ENCODE assay signal across 18 cellular contexts in the genomic region with DNA sequence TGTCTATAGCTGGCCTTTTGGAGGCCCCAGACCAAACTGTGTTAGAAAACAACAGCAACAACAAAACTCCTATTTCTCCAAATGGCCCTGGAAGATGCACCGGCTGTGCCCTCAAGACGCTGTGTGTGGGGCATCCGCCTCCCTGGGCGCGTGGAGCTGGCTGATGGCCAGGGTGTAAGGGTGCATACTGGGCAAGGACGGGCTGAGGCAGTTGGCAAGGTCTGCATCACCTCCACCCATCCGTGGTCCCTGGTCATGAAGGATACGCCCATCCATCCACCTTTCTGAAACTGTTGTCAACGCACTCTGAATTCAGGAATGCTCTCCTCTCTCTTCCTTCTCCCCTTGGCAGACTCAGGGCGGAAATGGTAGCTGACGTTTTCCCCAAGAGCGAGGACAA. TPM values are rescaled to one million over a fixed set of nuclear protein-coding genes. Genes with fewer than 3 reads are reported as not detected.
A peak's percentile ranks its signal among the peaks of the same experiment; 100 is the strongest.
DNase-seq lines count a peak whose midpoint lies in the region; ATAC-seq, FAIRE-seq and TF ChIP-seq lines count a peak whose summit lies in the region.
"Had no signal": no experiment of that assay in that cellular context is flagged by ENCODE, and none has a peak within 500 bp of the region (broad histone marks: within the 10 kb centered on the region; RNA-seq: fewer than 3 reads in every experiment).

No MANE protein-coding gene starts in this region.

- no peaks in the 10 kb centered on the region for H3K36me3 ChIP-seq in heart right ventricle
- H3K36me3 ChIP-seq in H1 (ENCODE audit: control insufficient read depth in 2 of 4, insufficient read depth in 4 of 4, low read length in 3 of 4) = no peaks in the 10 kb centered on the region
- no peaks in the 10 kb centered on the region for H3K36me3 ChIP-seq in osteoblast (ENCODE audit: insufficient read depth, low read length)
- no peaks in the 10 kb centered on the region for H3K36me3 ChIP-seq in suprapubic skin
- H3K36me3 ChIP-seq: BLaER1 treated with 17β-estradiol and CSF1 and Interleukin-3, amounts not matched to agents 10 nM and 100 nM had no signal

- POLR2A ChIA-PET in H1 (lab: Charles Lee; ENCODE audit: partially characterized antibody) = no interaction called here

- H4K5ac ChIP-seq in H1 (ENCODE audit: insufficient read length, low read depth, low read length) = no peak overlapping the region

- no peak for FAIRE-seq in H1 (lab: Jason Lieb, UNC)
- FAIRE-seq: GM19239, H54 had no signal

- H3K4me1 ChIP-seq in heart right ventricle = no peaks in the 10 kb centered on the region
- H3K4me1 ChIP-seq in H1 (replicated peaks in 1 of 4; ENCODE audit: control insufficient read depth in 3 of 4, insufficient read depth in 4 of 4, low read length in 3 of 4) = no peaks in the 10 kb centered on the region
- no peaks in the 10 kb centered on the region for H3K4me1 ChIP-seq in osteoblast (ENCODE audit: insufficient read depth, low read length)
- H3K4me1 ChIP-seq in suprapubic skin = no peaks in the 10 kb centered on the region

- no peak for TF ChIP-seq CTCF in heart right ventricle (IDR thresholded peaks at IDR 0.05)
- TF ChIP-seq CTCF in H1 (IDR thresholded peaks at IDR 0.05; ENCODE audit: control extremely low read depth in 1 of 3, insufficient read depth in 1 of 3, low read depth in 1 of 3, low read length in 3 of 3) = no peak
- no peak for TF ChIP-seq CTCF in osteoblast (IDR thresholded peaks at IDR 0.05; ENCODE audit: extremely low read depth, low read depth, low read length)
- no peak for TF ChIP-seq CTCF in suprapubic skin (IDR thresholded peaks at IDR 0.05)

- H3K9me3 ChIP-seq in heart right ventricle = peaks cover 0 to 7% (median 0%) of the 10 kb centered on the region in 11 donors
- H3K9me3 ChIP-seq in H1 (ENCODE audit: insufficient read depth in 2 of 2, low read depth in 1 of 2, low read length in 1 of 2) = no peaks in the 10 kb centered on the region; a peak in 1 of 4 replicates
- no peaks in the 10 kb centered on the region for H3K9me3 ChIP-seq in osteoblast (ENCODE audit: low read depth, low read length)
- no peaks in the 10 kb centered on the region for H3K9me3 ChIP-seq in suprapubic skin

- H3K9ac ChIP-seq in H1 (replicated peaks in 1 of 4; ENCODE audit: extremely low read depth in 1 of 4, low read depth in 3 of 4, low read length in 3 of 4) = no peak overlapping the region
- H3K9ac ChIP-seq: BLaER1 treated with 17β-estradiol and CSF1 and Interleukin-3, amounts not matched to agents 10 nM and 100 nM had no signal

- no peak overlapping the region for H4K91ac ChIP-seq in H1 (replicated peaks; ENCODE audit: insufficient read length, low read length)

- H2BK15ac ChIP-seq in H1 (ENCODE audit: low read length) = no peak overlapping the region

- H2BK12ac ChIP-seq in H1 (ENCODE audit: low read depth, low read length) = no peak overlapping the region

- no peak overlapping the region for H3K27ac ChIP-seq in heart right ventricle
- no peak overlapping the region for H3K27ac ChIP-seq in H1 (ENCODE audit: low read depth, low read length)
- no peak overlapping the region for H3K27ac ChIP-seq in osteoblast (ENCODE audit: low read depth, low read length)
- no peak overlapping the region for H3K27ac ChIP-seq in suprapubic skin
- H3K27ac ChIP-seq: BLaER1 treated with 17β-estradiol and CSF1 and Interleukin-3, amounts not matched to agents 10 nM and 100 nM; HL-60 had no signal

- peaks cover 0 to 4% of the 10 kb centered on the region in 2 experiments for H4K20me1 ChIP-seq in H1 (replicated peaks in 1 of 2; ENCODE audit: control insufficient read depth in 1 of 2, insufficient read depth in 2 of 2, low read length in 2 of 2)
- no peaks in the 10 kb centered on the region for H4K20me1 ChIP-seq in osteoblast (ENCODE audit: insufficient read depth, low read length)

- no peak for TF ChIP-seq POLR2A in H1 (IDR thresholded peaks at IDR 0.05; ENCODE audit: control extremely low read depth in 1 of 2, low read depth in 2 of 2, low read length in 2 of 2)
- no peak for TF ChIP-seq POLR2A in suprapubic skin (IDR thresholded peaks at IDR 0.05)

- peaks cover 0 to 14% (median 0%) of the 10 kb centered on the region in 7 donors for H3K27me3 ChIP-seq in heart right ventricle
- H3K27me3 ChIP-seq in H1 (replicated peaks in 1 of 4; ENCODE audit: control insufficient read depth in 3 of 4, extremely low read depth in 1 of 4, insufficient read depth in 3 of 4, low read length in 3 of 4) = no peaks in the 10 kb centered on the region; a peak in 1 of 7 replicates
- no peaks in the 10 kb centered on the region for H3K27me3 ChIP-seq in osteoblast (ENCODE audit: insufficient read depth, low read length)
- peaks cover 6% of the 10 kb centered on the region for H3K27me3 ChIP-seq in suprapubic skin

- H3K4me3 ChIP-seq in heart right ventricle = no peak overlapping the region
- H3K4me3 ChIP-seq in H1 (ENCODE audit: extremely low read depth in 1 of 4, insufficient read depth in 2 of 4, low read depth in 3 of 4, low read length in 4 of 4) = no peak overlapping the region
- H3K4me3 ChIP-seq in osteoblast (ENCODE audit: insufficient read depth, low read length) = no peak overlapping the region
- no peak overlapping the region for H3K4me3 ChIP-seq in suprapubic skin
- H3K4me3 ChIP-seq: BLaER1 treated with 17β-estradiol and CSF1 and Interleukin-3, amounts not matched to agents 10 nM and 100 nM had no signal

- H3K79me2 ChIP-seq in H1 (ENCODE audit: control insufficient read depth in 1 of 2, insufficient read depth in 2 of 2, low read length in 2 of 2) (no peaks in the 10 kb centered on the region), osteoblast (ENCODE audit: insufficient read depth, low read length) (no peaks in the 10 kb centered on the region)

- H3K14ac ChIP-seq in H1 (ENCODE audit: insufficient read length) = no peak overlapping the region

- CTCF ChIA-PET in H1 (lab: Charles Lee; ENCODE audit: partially characterized antibody) = interaction anchor here (0.7 to 1.8 kb wide), 6 partner anchors 9 to 111 kb away, joined by 3 to 6 read pairs (median 4); no protein-coding TSS in a partner anchor

- H3K4ac ChIP-seq in H1 (replicated peaks; ENCODE audit: insufficient read length, low read depth, low read length) = no peak overlapping the region

- no peak overlapping the region for H2BK5ac ChIP-seq in H1 (ENCODE audit: low read depth, low read length)

- intact Hi-C loops in Right ventricle myocardium superior (cut with DNase I) (no loop called here), heart right ventricle (cut with DNase I) (no loop called here)

- no peak overlapping the region for H2BK120ac ChIP-seq in H1 (replicated peaks; ENCODE audit: low read depth, low read length)

- H3K4me2 ChIP-seq in H1 (ENCODE audit: insufficient read depth in 1 of 2, low read depth in 2 of 2, low read length in 2 of 2) (no peak overlapping the region), osteoblast (ENCODE audit: insufficient read depth, low read length) (no peak overlapping the region)
- H3K4me2 ChIP-seq: BLaER1 treated with 17β-estradiol and CSF1 and Interleukin-3, amounts not matched to agents 10 nM and 100 nM had no signal

- no peak overlapping the region for H3K18ac ChIP-seq in H1 (ENCODE audit: extremely low read depth, low read length)

- TF ChIP-seq RAD21 in H1 (IDR thresholded peaks at IDR 0.05 in 1 of 2, conservative IDR thresholded peaks at IDR 0.05 in 1 of 2; ENCODE audit: low read depth in 2 of 2, low read length in 2 of 2) = no peak

- H4K8ac ChIP-seq in H1 (ENCODE audit: extremely low read depth, insufficient read depth, low read length) = no peak overlapping the region

- peaks cover 6% of the 10 kb centered on the region; the same call in 1 of the 2 replicates for H3K23me2 ChIP-seq in H1 (ENCODE audit: low read depth, low read length)

- H2BK20ac ChIP-seq in H1 (ENCODE audit: low read length) = no peak overlapping the region

- no peak overlapping the region for H3K56ac ChIP-seq in H1 (replicated peaks; ENCODE audit: insufficient read length, low read depth, low read length)

- no peak overlapping the region for H2AK5ac ChIP-seq in H1 (ENCODE audit: low read depth, low read length)

- DNase-seq in Right ventricle myocardium superior (peak; percentile 15), heart right ventricle (no peak), H1 (ENCODE audit: low read depth in 1 of 2, low spot score in 2 of 2) (no peak), osteoblast (ENCODE audit: insufficient read length, low spot score, missing footprints) (peak; percentile 55), suprapubic skin (ENCODE audit: low spot score in 2 of 2) (peak; percentile 31 to 43), NOMO-1 (lab: John Stamatoyannopoulos, UW; ENCODE audit: unreplicated experiment in 2 of 2) (no peak), NCI-H146 treated with DMSO at 0.1 percent for 48 hours (lab: John Stamatoyannopoulos, UW; ENCODE audit: unreplicated experiment) (no peak)
- DNase-seq: ACHN; CD4-positive, CD25-positive, alpha-beta regulatory T cell; DMS53; GF-D8 had no signal

- WGBS in heart right ventricle, 2 donors = 90% methylated on average over 12 of the region's 12 CpGs
- 88% methylated on average over 12 of the region's 12 CpGs; no CpG with 5 or more reads in 1 of the 2 experiments for WGBS in H1 (ENCODE audit: extremely low coverage in 1 of 2, insufficient coverage in 1 of 2, insufficient read length in 1 of 2, insufficient replicate concordance in 2 of 2, low coverage in 1 of 2, low lambda C conversion rate in 2 of 2, missing lambda C conversion rate in 1 of 2), 2 experiments
- 87% methylated on average over 12 of the region's 12 CpGs for WGBS in suprapubic skin

- no peak overlapping the region for H3K23ac ChIP-seq in H1 (ENCODE audit: insufficient read length)

- ATAC-seq in Right ventricle myocardium superior (ENCODE audit: poor library complexity) (no peak), heart right ventricle (no peak), GM21576 (IDR thresholded peaks at IDR 0.05; ENCODE audit: unreplicated experiment) (no peak)
- ATAC-seq: HCT116 had no signal

- H2AFZ ChIP-seq in H1 (ENCODE audit: low read length) = peak overlapping the region; percentile 39; the same call in 1 of the 2 replicates
- H2AFZ ChIP-seq in osteoblast (ENCODE audit: low read length) = no peak overlapping the region

- TF ChIP-seq EP300 in H1 (IDR thresholded peaks at IDR 0.05; ENCODE audit: borderline replicate concordance in 1 of 2, low read depth in 2 of 2, low read length in 2 of 2) (no peak), suprapubic skin (IDR thresholded peaks at IDR 0.05) (no peak)

- no peaks in the 10 kb centered on the region for H3K79me1 ChIP-seq in H1 (ENCODE audit: low read depth, low read length)

RNA-seq across cellular contexts. Expression of a gene that starts 33.1 kb away (rescaled TPM):
- total RNA-seq in Right ventricle myocardium superior (4.0 TPM), heart right ventricle (10 to 100 TPM in 1 of 10 donors, 1 to 10 TPM in 8, under 1 TPM in 1; 0.97 to 64.7 (median 2.8) TPM), osteoblast (not detected in 2 replicates), suprapubic skin (under 1 TPM; 0.16 to 0.42 (median 0.34) TPM)
- polyA plus RNA-seq in heart right ventricle (1 to 10 TPM; 1.5 to 2.1 TPM), H1 (2011; rRNA removed) (not detected in 2 replicates)
- not detected in 2 replicates for total RNA-seq in H1 (2021; fragmentation: NEBNext Ultra II Directional; extraction: Animal tissue kit (Norgen Biotek cat#: 25700))
- polyA plus RNA-seq in H1 (2011; cell fraction: cytosol; rRNA removed) = not detected
- not detected for polyA plus RNA-seq in H1 (2011; cell fraction: nucleus; rRNA removed)
- polyA plus RNA-seq in H1 (2012, experiment 1 of 2) = not detected in 4 replicates
- polyA plus RNA-seq in H1 (2012, experiment 2 of 2) = not detected
- not detected for polyA plus RNA-seq in H1 (2013, experiment 1 of 2)
- polyA plus RNA-seq in H1 (2013, experiment 2 of 2) = not detected
- polyA minus RNA-seq in H1 (2011; rRNA and poly(A)+ RNA removed) = not detected in 2 replicates
- not detected for polyA minus RNA-seq in H1 (2011; cell fraction: cytosol; rRNA and poly(A)+ RNA removed)
- polyA minus RNA-seq in H1 (2011; cell fraction: nucleus; rRNA and poly(A)+ RNA removed) = not detected
- total RNA-seq: A172; CD4-positive, CD25-positive, alpha-beta regulatory T cell had no signal

Comparison
In these comparisons a context has a peak if more than half of its experiments do, and no peak if none do; other contexts are left out.
1. DNase-seq: peak in Right ventricle myocardium superior (single experiment), osteoblast (single experiment) and suprapubic skin (2 of 2); none in heart right ventricle (0 of 2), H1 (0 of 2), NOMO-1 (0 of 2) and NCI-H146 treated with DMSO at 0.1 percent for 48 hours (single experiment).